In the genomic region with DNA sequence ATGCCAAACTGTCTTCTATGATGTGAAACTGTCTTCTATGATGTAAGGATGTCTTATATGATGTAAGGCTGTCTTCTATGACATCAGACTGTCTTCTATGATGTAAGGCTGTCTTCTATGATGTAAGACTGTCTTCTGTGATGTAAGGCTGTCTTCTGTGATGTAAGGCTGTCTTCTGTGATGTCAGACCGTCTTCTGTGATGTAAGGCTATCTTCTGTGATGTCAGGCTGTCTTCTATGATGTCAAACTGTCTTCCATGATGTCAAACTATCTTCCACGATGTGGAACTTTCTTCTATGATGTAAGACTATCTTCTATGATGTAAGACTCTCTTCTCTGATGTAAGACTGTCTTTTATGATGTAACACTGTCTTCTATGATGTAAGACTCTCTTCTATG, we compare ENCODE assay signal across 2 cellular contexts.
A peak's percentile ranks its signal among the peaks of the same experiment; 100 is the strongest.
TF ChIP-seq lines count a peak whose summit lies in the region.

No MANE protein-coding gene starts in this region.

TF ChIP-seq in HCT116, 20 proteins besides CTCF, POLR2A, EP300 and RAD21:
- TF ChIP-seq ZFX (IDR thresholded peaks at IDR 0.05) = no peak
- peak; percentile 50; the same call in 1 of the 2 replicates for TF ChIP-seq CEBPB (IDR thresholded peaks at IDR 0.05; ENCODE audit: low read depth)

TF ChIP-seq in H1, 55 proteins besides CTCF, POLR2A, EP300 and RAD21:
- TF ChIP-seq CREB1 (IDR thresholded peaks at IDR 0.05) (peak; percentile 89), RNF2 (IDR thresholded peaks at IDR 0.05; ENCODE audit: borderline replicate concordance, low read depth, low read length, missing control alignments, poor library complexity, severe bottlenecking) (no peak)
